In the genomic region with DNA sequence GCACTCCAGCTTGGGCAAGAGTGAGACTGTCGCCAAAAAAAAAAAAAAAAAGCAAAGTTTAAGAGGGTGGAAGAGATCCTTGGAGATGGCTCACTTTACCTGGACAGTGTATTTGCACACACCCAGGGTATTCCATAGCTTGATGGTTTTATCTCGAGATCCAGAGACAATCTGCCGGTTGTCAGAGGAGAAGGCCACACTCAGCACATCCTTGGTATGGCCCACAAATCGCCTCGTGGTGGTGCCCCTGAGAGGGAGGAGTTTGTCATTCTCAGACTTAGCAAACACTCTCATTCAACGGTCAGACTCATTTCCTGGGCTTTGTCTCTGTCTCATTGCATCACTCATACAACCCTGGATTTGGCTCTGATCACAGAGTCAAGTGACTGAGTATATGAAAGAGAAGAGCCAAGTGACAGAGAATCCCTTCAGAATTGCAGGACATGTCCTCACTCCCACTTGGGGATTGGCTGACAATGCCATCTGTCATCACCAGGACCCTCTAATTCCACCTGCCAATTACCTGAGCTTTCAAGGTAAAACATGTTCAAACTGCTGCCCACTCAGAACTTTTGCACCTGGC, we compare ENCODE assay signal across 1 cellular context.
TF ChIP-seq lines count a peak whose summit lies in the region.

No MANE protein-coding gene starts in this region.

TF ChIP-seq in K562, 482 proteins besides CTCF, POLR2A, EP300 and RAD21 (continues in another document):
- TF ChIP-seq ZNF609 (CRISPR knock-in tag; IDR thresholded peaks at IDR 0.05; ENCODE audit: borderline replicate concordance) = 0 out of 2 replicates have a peak, but pooled peaks have one; percentile 11
- TF ChIP-seq CEBPG (CRISPR knock-in tag; IDR thresholded peaks at IDR 0.05) = peak; percentile 92
- peak; percentile 83 to 94 for TF ChIP-seq CEBPG (tag; conservative IDR thresholded peaks at IDR 0.05 in 1 of 2, IDR thresholded peaks at IDR 0.05 in 1 of 2)
- TF ChIP-seq ATF1 (CRISPR knock-in tag; IDR thresholded peaks at IDR 0.05) = no peak
- 0 out of 2 replicates have a peak, but pooled peaks have one; percentile 11 for TF ChIP-seq ATF1 (tag; IDR thresholded peaks at IDR 0.05)
- TF ChIP-seq, protein P1, sequence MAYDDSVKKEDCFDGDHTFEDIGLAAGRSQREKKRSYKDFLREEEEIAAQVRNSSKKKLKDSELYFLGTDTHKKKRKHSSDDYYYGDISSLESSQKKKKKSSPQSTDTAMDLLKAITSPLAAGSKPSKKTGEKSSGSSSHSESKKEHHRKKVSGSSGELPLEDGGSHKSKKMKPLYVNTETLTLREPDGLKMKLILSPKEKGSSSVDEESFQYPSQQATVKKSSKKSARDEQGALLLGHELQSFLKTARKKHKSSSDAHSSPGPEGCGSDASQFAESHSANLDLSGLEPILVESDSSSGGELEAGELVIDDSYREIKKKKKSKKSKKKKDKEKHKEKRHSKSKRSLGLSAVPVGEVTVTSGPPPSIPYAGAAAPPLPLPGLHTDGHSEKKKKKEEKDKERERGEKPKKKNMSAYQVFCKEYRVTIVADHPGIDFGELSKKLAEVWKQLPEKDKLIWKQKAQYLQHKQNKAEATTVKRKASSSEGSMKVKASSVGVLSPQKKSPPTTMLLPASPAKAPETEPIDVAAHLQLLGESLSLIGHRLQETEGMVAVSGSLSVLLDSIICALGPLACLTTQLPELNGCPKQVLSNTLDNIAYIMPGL (CRISPR knock-in tag; IDR thresholded peaks at IDR 0.05) = no peak
- TF ChIP-seq CBX1 (IDR thresholded peaks at IDR 0.05; ENCODE audit: low read depth) = no peak
- TF ChIP-seq XRCC3 (IDR thresholded peaks at IDR 0.05) = no peak
- TF ChIP-seq MYC (IDR thresholded peaks at IDR 0.05; ENCODE audit: low read depth, low read length) = no peak
- TF ChIP-seq MYC (CRISPR knock-in tag; IDR thresholded peaks at IDR 0.05; ENCODE audit: borderline replicate concordance, low read depth) = no peak
- 0 out of 2 replicates have a peak, but pooled peaks have one; percentile 60 for TF ChIP-seq HNRNPUL1 (IDR thresholded peaks at IDR 0.05; ENCODE audit: low read length)
- TF ChIP-seq, protein P2, sequence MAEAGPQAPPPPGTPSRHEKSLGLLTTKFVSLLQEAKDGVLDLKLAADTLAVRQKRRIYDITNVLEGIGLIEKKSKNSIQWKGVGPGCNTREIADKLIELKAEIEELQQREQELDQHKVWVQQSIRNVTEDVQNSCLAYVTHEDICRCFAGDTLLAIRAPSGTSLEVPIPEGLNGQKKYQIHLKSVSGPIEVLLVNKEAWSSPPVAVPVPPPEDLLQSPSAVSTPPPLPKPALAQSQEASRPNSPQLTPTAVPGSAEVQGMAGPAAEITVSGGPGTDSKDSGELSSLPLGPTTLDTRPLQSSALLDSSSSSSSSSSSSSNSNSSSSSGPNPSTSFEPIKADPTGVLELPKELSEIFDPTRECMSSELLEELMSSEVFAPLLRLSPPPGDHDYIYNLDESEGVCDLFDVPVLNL (CRISPR knock-in tag; IDR thresholded peaks at IDR 0.05; ENCODE audit: low read depth) = no peak
- TF ChIP-seq SMAD3 (CRISPR knock-in tag; conservative IDR thresholded peaks at IDR 0.05) = 0 out of 2 replicates have a peak, but pooled peaks have one; percentile 5
- no peak for TF ChIP-seq MEF2A (IDR thresholded peaks at IDR 0.05; ENCODE audit: control insufficient read depth, low read depth, low read length)
- TF ChIP-seq TEAD4 (IDR thresholded peaks at IDR 0.05; ENCODE audit: low read length) = no peak
- TF ChIP-seq TEAD4 (CRISPR knock-in tag; IDR thresholded peaks at IDR 0.05; ENCODE audit: borderline replicate concordance) = peak; percentile 26; the same call in 1 of the 2 replicates
- peak; percentile 78 for TF ChIP-seq CEBPB (tag; IDR thresholded peaks at IDR 0.05)
- TF ChIP-seq POLR2AphosphoS2 (IDR thresholded peaks at IDR 0.05; ENCODE audit: low read length) = no peak
- no peak for TF ChIP-seq NR2F6 (CRISPR knock-in tag; IDR thresholded peaks at IDR 0.05)
- no peak for TF ChIP-seq PML (IDR thresholded peaks at IDR 0.05; ENCODE audit: low read length)
- no peak for TF ChIP-seq RAD51 (IDR thresholded peaks at IDR 0.05; ENCODE audit: borderline replicate concordance, low read depth)
- TF ChIP-seq ZNF282 (CRISPR knock-in tag; IDR thresholded peaks at IDR 0.05) = no peak
- no peak; the same call in 1 of the 2 replicates for TF ChIP-seq C11orf30 (IDR thresholded peaks at IDR 0.05; ENCODE audit: low read depth)
- TF ChIP-seq ZNF583 (CRISPR knock-in tag; IDR thresholded peaks at IDR 0.05) = no peak
- TF ChIP-seq SMARCB1 (IDR thresholded peaks at IDR 0.05; ENCODE audit: insufficient read length, low read depth) = no peak
- TF ChIP-seq ZNF347 (CRISPR knock-in tag; IDR thresholded peaks at IDR 0.05; ENCODE audit: low read depth) = no peak
- TF ChIP-seq MEIS2 (IDR thresholded peaks at IDR 0.05; ENCODE audit: partially characterized antibody) = peak; percentile 40
- TF ChIP-seq SNIP1 (IDR thresholded peaks at IDR 0.05; ENCODE audit: low read depth) = no peak
- TF ChIP-seq, protein P3, sequence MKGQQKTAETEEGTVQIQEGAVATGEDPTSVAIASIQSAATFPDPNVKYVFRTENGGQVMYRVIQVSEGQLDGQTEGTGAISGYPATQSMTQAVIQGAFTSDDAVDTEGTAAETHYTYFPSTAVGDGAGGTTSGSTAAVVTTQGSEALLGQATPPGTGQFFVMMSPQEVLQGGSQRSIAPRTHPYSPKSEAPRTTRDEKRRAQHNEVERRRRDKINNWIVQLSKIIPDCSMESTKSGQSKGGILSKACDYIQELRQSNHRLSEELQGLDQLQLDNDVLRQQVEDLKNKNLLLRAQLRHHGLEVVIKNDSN (CRISPR knock-in tag; IDR thresholded peaks at IDR 0.05) = no peak
- 0 out of 2 replicates have a peak, but pooled peaks have one; percentile 10 for TF ChIP-seq DPF2 (IDR thresholded peaks at IDR 0.05)
- TF ChIP-seq, protein P4, sequence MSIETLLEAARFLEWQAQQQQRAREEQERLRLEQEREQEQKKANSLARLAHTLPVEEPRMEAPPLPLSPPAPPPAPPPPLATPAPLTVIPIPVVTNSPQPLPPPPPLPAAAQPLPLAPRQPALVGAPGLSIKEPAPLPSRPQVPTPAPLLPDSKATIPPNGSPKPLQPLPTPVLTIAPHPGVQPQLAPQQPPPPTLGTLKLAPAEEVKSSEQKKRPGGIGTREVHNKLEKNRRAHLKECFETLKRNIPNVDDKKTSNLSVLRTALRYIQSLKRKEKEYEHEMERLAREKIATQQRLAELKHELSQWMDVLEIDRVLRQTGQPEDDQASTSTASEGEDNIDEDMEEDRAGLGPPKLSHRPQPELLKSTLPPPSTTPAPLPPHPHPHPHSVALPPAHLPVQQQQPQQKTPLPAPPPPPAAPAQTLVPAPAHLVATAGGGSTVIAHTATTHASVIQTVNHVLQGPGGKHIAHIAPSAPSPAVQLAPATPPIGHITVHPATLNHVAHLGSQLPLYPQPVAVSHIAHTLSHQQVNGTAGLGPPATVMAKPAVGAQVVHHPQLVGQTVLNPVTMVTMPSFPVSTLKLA (conservative IDR thresholded peaks at IDR 0.05) = peak in 1 of 2 experiments; percentile 57; a peak in 1 of 4 replicates
- TF ChIP-seq ZNF324 (CRISPR knock-in tag; IDR thresholded peaks at IDR 0.05) = no peak
- peak; percentile 58 for TF ChIP-seq RBFOX2 (IDR thresholded peaks at IDR 0.05; ENCODE audit: low read depth, low read length)
- TF ChIP-seq SMARCA4 (IDR thresholded peaks at IDR 0.05) = peak; percentile 16; the same call in 1 of the 2 replicates
- no peak for TF ChIP-seq ZFP36 (IDR thresholded peaks at IDR 0.05; ENCODE audit: low read depth, low read length, partially characterized antibody)
- no peak for TF ChIP-seq ZNF133 (CRISPR knock-in tag; IDR thresholded peaks at IDR 0.05)
- TF ChIP-seq POLR2B (IDR thresholded peaks at IDR 0.05; ENCODE audit: low read depth, partially characterized antibody) = no peak
- TF ChIP-seq, protein P5, sequence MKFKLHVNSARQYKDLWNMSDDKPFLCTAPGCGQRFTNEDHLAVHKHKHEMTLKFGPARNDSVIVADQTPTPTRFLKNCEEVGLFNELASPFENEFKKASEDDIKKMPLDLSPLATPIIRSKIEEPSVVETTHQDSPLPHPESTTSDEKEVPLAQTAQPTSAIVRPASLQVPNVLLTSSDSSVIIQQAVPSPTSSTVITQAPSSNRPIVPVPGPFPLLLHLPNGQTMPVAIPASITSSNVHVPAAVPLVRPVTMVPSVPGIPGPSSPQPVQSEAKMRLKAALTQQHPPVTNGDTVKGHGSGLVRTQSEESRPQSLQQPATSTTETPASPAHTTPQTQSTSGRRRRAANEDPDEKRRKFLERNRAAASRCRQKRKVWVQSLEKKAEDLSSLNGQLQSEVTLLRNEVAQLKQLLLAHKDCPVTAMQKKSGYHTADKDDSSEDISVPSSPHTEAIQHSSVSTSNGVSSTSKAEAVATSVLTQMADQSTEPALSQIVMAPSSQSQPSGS (CRISPR knock-in tag; IDR thresholded peaks at IDR 0.05) = no peak
- TF ChIP-seq, protein P6, sequence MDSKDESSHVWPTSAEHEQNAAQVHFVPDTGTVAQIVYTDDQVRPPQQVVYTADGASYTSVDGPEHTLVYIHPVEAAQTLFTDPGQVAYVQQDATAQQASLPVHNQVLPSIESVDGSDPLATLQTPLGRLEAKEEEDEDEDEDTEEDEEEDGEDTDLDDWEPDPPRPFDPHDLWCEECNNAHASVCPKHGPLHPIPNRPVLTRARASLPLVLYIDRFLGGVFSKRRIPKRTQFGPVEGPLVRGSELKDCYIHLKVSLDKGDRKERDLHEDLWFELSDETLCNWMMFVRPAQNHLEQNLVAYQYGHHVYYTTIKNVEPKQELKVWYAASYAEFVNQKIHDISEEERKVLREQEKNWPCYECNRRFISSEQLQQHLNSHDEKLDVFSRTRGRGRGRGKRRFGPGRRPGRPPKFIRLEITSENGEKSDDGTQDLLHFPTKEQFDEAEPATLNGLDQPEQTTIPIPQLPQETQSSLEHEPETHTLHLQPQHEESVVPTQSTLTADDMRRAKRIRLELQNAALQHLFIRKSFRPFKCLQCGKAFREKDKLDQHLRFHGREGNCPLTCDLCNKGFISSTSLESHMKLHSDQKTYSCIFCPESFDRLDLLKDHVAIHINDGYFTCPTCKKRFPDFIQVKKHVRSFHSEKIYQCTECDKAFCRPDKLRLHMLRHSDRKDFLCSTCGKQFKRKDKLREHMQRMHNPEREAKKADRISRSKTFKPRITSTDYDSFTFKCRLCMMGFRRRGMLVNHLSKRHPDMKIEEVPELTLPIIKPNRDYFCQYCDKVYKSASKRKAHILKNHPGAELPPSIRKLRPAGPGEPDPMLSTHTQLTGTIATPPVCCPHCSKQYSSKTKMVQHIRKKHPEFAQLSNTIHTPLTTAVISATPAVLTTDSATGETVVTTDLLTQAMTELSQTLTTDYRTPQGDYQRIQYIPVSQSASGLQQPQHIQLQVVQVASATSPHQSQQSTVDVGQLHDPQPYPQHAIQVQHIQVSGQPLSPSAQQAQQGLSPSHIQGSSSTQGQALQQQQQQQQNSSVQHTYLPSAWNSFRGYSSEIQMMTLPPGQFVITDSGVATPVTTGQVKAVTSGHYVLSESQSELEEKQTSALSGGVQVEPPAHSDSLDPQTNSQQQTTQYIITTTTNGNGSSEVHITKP (IDR thresholded peaks at IDR 0.05; ENCODE audit: partially characterized antibody) = peak; percentile 88
- peak; percentile 56; the same call in 1 of the 2 replicates for TF ChIP-seq ZNF316 (IDR thresholded peaks at IDR 0.05)
- TF ChIP-seq POLR2H (tag; IDR thresholded peaks at IDR 0.05; ENCODE audit: low read depth) = 0 out of 2 replicates have a peak, but pooled peaks have one; percentile 21
- peak; percentile 23; the same call in 1 of the 2 replicates for TF ChIP-seq XRCC5 (IDR thresholded peaks at IDR 0.05; ENCODE audit: low read depth, low read length)
- 0 out of 2 replicates have a peak, but pooled peaks have one; percentile 18 for TF ChIP-seq CTBP1 (IDR thresholded peaks at IDR 0.05; ENCODE audit: borderline replicate concordance)
- TF ChIP-seq MTA1 (IDR thresholded peaks at IDR 0.05; ENCODE audit: borderline replicate concordance) = no peak
- TF ChIP-seq POLR2AphosphoS5 (IDR thresholded peaks at IDR 0.05; ENCODE audit: control insufficient read depth, insufficient read depth, low read depth, low read length) = 0 out of 2 replicates have a peak, but pooled peaks have one; percentile 19
- peak; percentile 18; the same call in 1 of the 2 replicates for TF ChIP-seq ARID1B (IDR thresholded peaks at IDR 0.05)
- no peak for TF ChIP-seq ZBTB8A (IDR thresholded peaks at IDR 0.05; ENCODE audit: partially characterized antibody)
- TF ChIP-seq EP400 (IDR thresholded peaks at IDR 0.05) = peak; percentile 41
- no peak for TF ChIP-seq ZNF224 (CRISPR knock-in tag; IDR thresholded peaks at IDR 0.05)
- TF ChIP-seq PKNOX1 (IDR thresholded peaks at IDR 0.05) = peak; percentile 46
